8 cellular contexts compared by ENCODE assay signal in genomic region chr21:42125571-42126544, GRCh38.
DNase-seq lines count a peak whose midpoint lies in the region; ATAC-seq and TF ChIP-seq lines count a peak whose summit lies in the region.

No MANE protein-coding gene starts in this region.

- H3K27ac ChIP-seq in HL-60 (replicated peaks) = peak overlapping the region; percentile 31; the same call in 1 of the 2 replicates

- H3K4me3 ChIP-seq in HL-60 (replicated peaks; ENCODE audit: insufficient read depth, low read length) = no peak overlapping the region

- no peak for ATAC-seq in GM21381 (IDR thresholded peaks at IDR 0.05; ENCODE audit: unreplicated experiment)
- no peak for ATAC-seq in GM18517 (IDR thresholded peaks at IDR 0.05; ENCODE audit: unreplicated experiment)

- TF ChIP-seq CTCF in HL-60 (IDR thresholded peaks at IDR 0.05; ENCODE audit: insufficient read depth, low read length) = no peak

- no peaks in the 10 kb centered on the region for H3K27me3 ChIP-seq in HL-60 (ENCODE audit: insufficient read depth, poor library complexity, severe bottlenecking)

- DNase-seq in AG20443 (ENCODE audit: low spot score) = peak; percentile 70
- DNase-seq in HL-60 (ENCODE audit: low read depth in 1 of 2, low spot score in 1 of 2) = peak in 1 of 2 experiments; percentile 38
- DNase-seq in RPMI8226 = peak; percentile 46
- DNase-seq in iris pigment epithelial cell (ENCODE audit: low read depth) = peak; percentile 59
- no peak for DNase-seq in NCI-H524 treated with DMSO at 0.1 percent for 48 hours (lab: John Stamatoyannopoulos, UW)
- DNase-seq in NCI-H2171 treated with DMSO at 0.1 percent for 48 hours (lab: John Stamatoyannopoulos, UW) = no peak

Comparison
In these comparisons a context has a peak if more than half of its experiments do, and no peak if none do; other contexts are left out.
1. DNase-seq: peak in AG20443 (single experiment), RPMI8226 (single experiment) and iris pigment epithelial cell (single experiment); none in NCI-H524 treated with DMSO at 0.1 percent for 48 hours (single experiment) and NCI-H2171 treated with DMSO at 0.1 percent for 48 hours (single experiment).